8 cellular contexts compared by ENCODE assay signal in the genomic region with DNA sequence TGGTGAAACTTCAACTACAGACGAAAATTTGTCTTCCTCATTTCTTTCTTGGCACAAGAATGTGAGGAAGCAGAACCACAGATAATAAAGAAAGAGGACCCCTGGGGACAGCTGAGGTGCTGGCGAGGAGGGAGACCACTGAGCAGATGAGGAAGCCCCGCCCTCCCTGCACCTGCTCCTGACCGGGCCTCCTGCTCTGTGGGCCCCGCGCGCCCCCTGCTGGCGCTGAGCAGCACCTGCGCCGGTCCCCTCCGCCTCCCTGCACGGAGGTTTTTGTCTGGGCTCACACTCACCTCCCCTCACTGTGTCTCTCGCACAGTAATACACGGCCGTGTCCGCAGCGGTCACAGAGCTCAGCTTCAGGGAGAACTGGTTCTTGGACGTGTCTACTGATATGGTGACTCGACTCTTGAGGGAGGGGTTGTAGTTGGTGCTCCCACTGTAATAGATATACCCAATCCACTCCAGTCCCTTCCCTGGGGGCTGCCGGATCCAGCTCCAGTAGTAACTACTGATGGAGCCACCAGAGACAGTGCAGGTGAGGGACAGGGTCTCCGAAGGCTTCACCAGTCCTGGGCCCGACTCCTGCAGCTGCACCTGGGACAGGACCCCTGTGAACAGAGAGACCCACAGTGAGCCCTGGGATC.
A peak's percentile ranks its signal among the peaks of the same experiment; 100 is the strongest.
DNase-seq lines count a peak whose midpoint lies in the region; ATAC-seq and TF ChIP-seq lines count a peak whose summit lies in the region.
"Not testable (repeated sequence)": the region's sequence is repeated elsewhere in the genome, so short reads cannot be mapped to it uniquely, and the experiment has no call there.

No MANE protein-coding gene starts in this region.

- H3K27ac Mint-ChIP-seq in T-cell, result not testable (repeated sequence)

- peaks cover 16 to 29% of the 10 kb centered on the region in 2 donors for H3K27me3 Mint-ChIP-seq in T-cell

- H3K36me3 Mint-ChIP-seq in T-cell, result not testable (repeated sequence)

- H3K9me3 ChIP-seq in effector memory CD4-positive, alpha-beta T cell (ENCODE audit: control insufficient read depth, low read length); neutrophil: not testable (repeated sequence)

- H3K4me3 ChIP-seq in effector memory CD4-positive, alpha-beta T cell (ENCODE audit: insufficient read depth, low read depth, low read length, poor library complexity, severe bottlenecking); neutrophil (ENCODE audit: low read depth in 1 of 2, low read length in 1 of 2): not testable (repeated sequence)

- H3K36me3 ChIP-seq in effector memory CD4-positive, alpha-beta T cell (ENCODE audit: control insufficient read depth, insufficient read depth, low read length); neutrophil: not testable (repeated sequence)

- H3K27me3 ChIP-seq in effector memory CD4-positive, alpha-beta T cell (replicated peaks; ENCODE audit: control insufficient read depth, insufficient read depth, low read length, poor library complexity, severe bottlenecking); neutrophil: not testable (repeated sequence)

- H3K27ac ChIP-seq in effector memory CD4-positive, alpha-beta T cell (ENCODE audit: insufficient read depth, low read length, poor library complexity, severe bottlenecking), result not testable (repeated sequence)
- peak overlapping the region; percentile 74 for H3K27ac ChIP-seq in neutrophil

- H3K4me3 Mint-ChIP-seq in T-cell, result not testable (repeated sequence)

- H3K4me1 Mint-ChIP-seq in T-cell, result peaks cover 9 to 17% (median 13%) of the 10 kb centered on the region in 3 donors

- POLR2A ChIA-PET in HEK293T (lab: Yijun Ruan, JAX); T-cell (lab: Charles Lee): not testable (repeated sequence)

- peak; percentile 87 to 96 (median 94) for ATAC-seq in T-cell (replicated peaks in 1 of 4)

- H3K4me1 ChIP-seq in effector memory CD4-positive, alpha-beta T cell (ENCODE audit: control insufficient read depth, insufficient read depth, low read length, poor library complexity, severe bottlenecking), result not testable (repeated sequence)
- H3K4me1 ChIP-seq in neutrophil (ENCODE audit: control insufficient read depth in 1 of 2, insufficient read depth in 1 of 2, low read depth in 1 of 2, low read length in 1 of 2), result peaks cover 37 to 42% of the 10 kb centered on the region in 2 experiments

- DNase-seq in COLO829 (ENCODE audit: low spot score) (peak; percentile 6), HEK293T (ENCODE audit: extremely low spot score) (peak; percentile 25), NCI-H2107 (lab: John Stamatoyannopoulos, UW) (peak; percentile 46), T-cell (peak; percentile 34 to 82 (median 63)), activated T-cell treated with anti-CD3 and anti-CD28 coated beads for 1 hour (ENCODE audit: low read depth) (peak; percentile 36)
- peak; percentile 43 to 49 (median 46) for DNase-seq in effector memory CD4-positive, alpha-beta T cell
- peak; percentile 19 to 51 for DNase-seq in stimulated activated CD8-positive, alpha-beta memory T cell treated with anti-CD3 and anti-CD28 coated beads, Interleukin-7, amount 100 ng/mL, for 1 hour (ENCODE audit: low read depth in 2 of 2)

- peak; percentile 74 for TF ChIP-seq CTCF in neutrophil (IDR thresholded peaks at IDR 0.05)

- CTCF ChIA-PET in HEK293T (lab: Yijun Ruan, JAX); T-cell (lab: Charles Lee): not testable (repeated sequence)

- not testable (repeated sequence) for H3K9me3 Mint-ChIP-seq in T-cell

Comparison
In these comparisons a context has a peak if more than half of its experiments do, and no peak if none do; other contexts are left out.
1. DNase-seq: peak in every context shown above with its lines; median percentile 63 in T-cell; 46 in NCI-H2107; 46 in effector memory CD4-positive, alpha-beta T cell; 36 in activated T-cell treated with anti-CD3 and anti-CD28 coated beads for 1 hour; 35 in stimulated activated CD8-positive, alpha-beta memory T cell treated with anti-CD3 and anti-CD28 coated beads, Interleukin-7, amount 100 ng/mL, for 1 hour; 25 in HEK293T; 6 in COLO829.